Comparison of ENCODE assay signal across 31 cellular contexts in the genomic region with DNA sequence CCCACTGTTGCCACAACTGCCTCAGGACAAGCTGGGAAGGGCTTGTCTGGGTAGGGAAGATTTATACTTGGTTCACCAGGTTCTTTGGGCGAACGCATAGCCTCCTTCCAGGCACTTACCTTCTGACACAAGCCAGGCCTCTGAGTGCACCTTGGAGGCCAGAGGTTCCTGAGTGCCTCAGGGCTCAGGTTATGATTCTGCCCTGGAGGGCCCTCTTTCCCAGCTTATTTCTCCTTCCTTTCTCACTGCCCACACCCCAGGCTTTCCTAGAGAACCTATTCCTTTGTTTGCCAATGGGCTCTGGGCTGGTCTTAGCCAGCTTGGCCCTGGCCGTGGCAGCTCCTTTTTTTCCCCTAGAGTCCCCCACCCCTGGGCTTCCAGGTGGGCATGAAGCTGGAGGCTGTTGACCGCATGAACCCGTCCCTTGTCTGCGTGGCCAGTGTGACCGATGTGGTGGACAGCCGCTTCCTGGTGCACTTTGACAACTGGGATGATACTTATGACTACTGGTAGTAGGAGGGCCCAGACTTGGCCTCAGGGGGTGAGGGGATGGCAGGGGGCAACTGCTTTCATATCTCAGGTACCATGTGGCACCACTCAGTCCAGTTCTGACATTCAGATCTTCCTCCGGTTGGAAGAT. TPM values are rescaled to one million over a fixed set of nuclear protein-coding genes. Genes with fewer than 3 reads are reported as not detected.
"Had no signal": no experiment of that assay in that cellular context is flagged by ENCODE, and none has a peak within 500 bp of the region (broad histone marks: within the 10 kb centered on the region; RNA-seq: fewer than 3 reads in every experiment).

No MANE protein-coding gene starts in this region.

- H3K27ac ChIP-seq: foreskin keratinocyte, heart left ventricle, left lung, pancreas, prostate gland had no signal

- DNase-seq: activated CD4-positive, alpha-beta memory T cell treated with anti-CD3 and anti-CD28 coated beads for 36 hours; activated CD4-positive, alpha-beta T cell treated with anti-CD3 and anti-CD28 coated beads, Interleukin-2, amount 10 ng/mL, durations not matched to agents 24 days and 14 days; activated CD4-positive, CD25-positive, alpha-beta regulatory T cell treated with anti-CD3 and anti-CD28 coated beads, Interleukin-2, amount 50 U/mL, for 72 hours; activated gamma-delta T cell treated with Interleukin-2 at 50 U/mL for 16 hours; activated naive CD4-positive, alpha-beta T cell treated with anti-CD3 and anti-CD28 coated beads, Interleukin-2, amount 50 U/mL, for 16 hours; activated T-cell treated with anti-CD3 and anti-CD28 coated beads, Interleukin-2, amount 50 U/mL, for 4 hours; amygdala; caudate nucleus; endodermal cell; heart left ventricle; hypothalamus; immature natural killer cell; left lung; mesendoderm; mucosa of descending colon; naive B cell; nephron progenitor cell; pancreas; retina; small intestine; stimulated activated CD4-positive, alpha-beta T cell treated with anti-CD3 and anti-CD28 coated beads, Interleukin-4, amount 100 ng/mL, for 24 hours; stimulated activated naive CD8-positive, alpha-beta T cell treated with anti-CD3 and anti-CD28 coated beads, Interleukin-15, amount 100 ng/mL, for 72 hours; substantia nigra; T-helper 2 cell had no signal

- ATAC-seq: activated T-cell treated with anti-CD3 and anti-CD28 coated beads, Interleukin-2, amount 50 U/mL, for 4 hours; activated T-helper 17 cell treated with anti-CD3 and anti-CD28 coated beads, Interleukin-2, amount 50 U/mL, for 72 hours; esophagus mucosa; foreskin keratinocyte; heart left ventricle; left lung; mucosa of descending colon; pancreas; sciatic nerve; stimulated activated effector memory CD8-positive, alpha-beta T cell treated with anti-CD3 and anti-CD28 coated beads, Interleukin-12 subunit alpha, Interleukin-12 subunit beta, amount 100 ng/mL, for 72 hours; stimulated activated naive CD8-positive, alpha-beta T cell treated with anti-CD3 and anti-CD28 coated beads, Interleukin-15, amount 100 ng/mL, for 72 hours had no signal

- H3K9me3 ChIP-seq: heart left ventricle, left lung, mucosa of descending colon, pancreas, prostate gland had no signal

- H3K36me3 ChIP-seq: pancreas, prostate gland had no signal

- H3K4me3 ChIP-seq: heart left ventricle, left lung, lung, mucosa of descending colon, pancreas, prostate gland had no signal

- H3K4me1 ChIP-seq: foreskin keratinocyte, left lung, pancreas, prostate gland had no signal

- H3K27me3 ChIP-seq: foreskin keratinocyte, heart left ventricle, left lung, pancreas had no signal

RNA-seq across cellular contexts. Expression of a gene that starts 26.3 kb away (rescaled TPM):
- polyA plus RNA-seq: immature natural killer cell had no signal
